In the genomic region with DNA sequence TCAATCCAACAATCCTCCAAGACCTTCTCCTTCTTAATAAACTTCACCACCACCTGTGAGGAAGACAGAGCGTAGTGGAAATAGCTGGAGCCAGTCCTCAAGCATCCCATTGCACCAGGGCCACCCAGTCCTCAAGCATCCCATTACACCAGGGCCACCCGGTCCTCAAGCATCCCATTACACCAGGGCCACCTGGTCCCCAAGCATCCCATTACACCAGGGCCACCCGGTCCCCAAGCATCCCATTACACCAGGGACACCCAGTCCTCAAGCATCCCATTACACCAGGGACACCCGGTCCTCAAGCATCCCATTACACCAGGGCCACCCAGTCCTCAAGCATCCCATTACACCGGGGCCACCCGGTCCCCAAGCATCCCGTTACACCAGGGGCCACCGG, we compare ENCODE assay signal across 28 cellular contexts.
"Had no signal": no experiment of that assay in that cellular context is flagged by ENCODE, and none has a peak within 500 bp of the region (broad histone marks: within the 10 kb centered on the region; RNA-seq: fewer than 3 reads in every experiment).

No MANE protein-coding gene starts in this region.

- H3K36me3 Mint-ChIP-seq: natural killer cell had no signal

- H3K27me3 Mint-ChIP-seq: naive B cell; progenitor cell of endocrine pancreas; stimulated activated naive B cell treated with anti-CD40 and anti-IgM and Interleukin-4, amounts not matched to agents 10 μg/mL and 1 μg/mL and 100 μg/mL, for 72 hours had no signal

- H3K9me3 Mint-ChIP-seq: immature natural killer cell, mesothelial cell of epicardium, naive B cell, natural killer cell, nephron progenitor cell, neural progenitor cell had no signal

- ATAC-seq: left colon; left lung; lower lobe of right lung; natural killer cell; right lobe of liver; stimulated activated naive B cell treated with anti-CD40 and anti-IgM and Interleukin-4, amounts not matched to agents 10 μg/mL and 1 μg/mL and 100 μg/mL, for 72 hours; stimulated activated naive CD8-positive, alpha-beta T cell treated with anti-CD3 and anti-CD28 coated beads, Interleukin-15, Interleukin-2, amounts not matched to agents 100 U/mL and 50 U/mL, for 24 hours had no signal

- H3K4me3 Mint-ChIP-seq: immature natural killer cell; mesothelial cell of epicardium; naive B cell; natural killer cell; nephron progenitor cell; neural progenitor cell; stimulated activated naive B cell treated with anti-CD40 and anti-IgM and Interleukin-4, amounts not matched to agents 10 μg/mL and 1 μg/mL and 100 μg/mL, for 72 hours had no signal

- H3K27ac Mint-ChIP-seq: immature natural killer cell, mesothelial cell of epicardium, natural killer cell, nephron progenitor cell, neural progenitor cell, progenitor cell of endocrine pancreas had no signal

- FAIRE-seq: islet of Langerhans, kidney had no signal

- DNase-seq: hypothalamus; immature natural killer cell; left colon; lower lobe of right lung; mammary epithelial cell; mesenchymal stem cell; naive B cell; natural killer cell; nephron progenitor cell; occipital lobe; ovary; stimulated activated CD4-positive, alpha-beta T cell treated with anti-CD3 and anti-CD28 coated beads, Interleukin-1b, Interleukin-23, amount 100 ng/mL, for 48 hours; stimulated activated CD4-positive, alpha-beta T cell treated with anti-CD3 and anti-CD28 coated beads, Interleukin-2, amount 100 ng/mL, for 48 hours; stimulated activated CD4-positive, alpha-beta T cell treated with anti-CD3 and anti-CD28 coated beads, Interleukin-4, amount 100 ng/mL, for 4 hours; stimulated activated CD8-positive, alpha-beta memory T cell treated with anti-CD3 and anti-CD28 coated beads, Interleukin-4, amount 100 ng/mL, for 48 hours; stimulated activated naive B cell treated with anti-CD40 and anti-IgM and Interleukin-4, amounts not matched to agents 10 μg/mL and 1 μg/mL and 100 μg/mL, for 72 hours; stimulated activated naive CD8-positive, alpha-beta T cell treated with anti-CD3 and anti-CD28 coated beads, Interleukin-15, Interleukin-2, amounts not matched to agents 100 U/mL and 50 U/mL, for 24 hours; stomach; testis; thyroid gland; transverse colon had no signal

- H3K4me1 Mint-ChIP-seq: immature natural killer cell, mesothelial cell of epicardium, natural killer cell, nephron progenitor cell, neural progenitor cell had no signal
